Comparison of ENCODE assay signal across 2 cellular contexts in the genomic region with DNA sequence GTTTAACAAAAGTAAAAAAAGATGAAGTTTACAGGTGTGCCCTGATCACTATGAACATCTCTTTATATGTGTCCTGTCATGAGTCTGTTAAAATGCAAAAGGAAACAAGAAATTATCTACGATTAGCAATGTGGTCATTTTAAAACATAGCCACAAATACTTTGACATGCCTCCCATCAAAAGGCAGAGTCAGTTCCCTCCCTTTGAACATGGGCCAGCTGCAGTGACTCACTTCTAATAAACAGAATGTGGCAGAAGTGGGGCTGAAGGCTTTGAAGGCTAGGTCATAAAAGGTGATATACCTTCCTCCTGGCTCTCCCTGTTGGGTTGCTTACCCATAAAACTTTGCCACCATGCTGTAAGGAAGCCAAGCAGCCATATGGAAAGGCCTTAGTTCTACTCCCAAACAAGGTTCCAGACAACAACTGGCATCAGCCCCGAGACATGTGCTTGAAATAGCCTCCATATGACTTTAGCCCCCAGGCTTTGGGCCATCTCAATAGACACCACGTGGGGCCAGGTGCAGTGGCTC.
TF ChIP-seq lines count a peak whose summit lies in the region.
"Not testable (repeated sequence)": the region's sequence is repeated elsewhere in the genome, so short reads cannot be mapped to it uniquely, and the experiment has no call there.

No MANE protein-coding gene starts in this region.

TF ChIP-seq in IMR-90, 13 proteins besides CTCF, POLR2A, EP300 and RAD21:
- TF ChIP-seq FOS (IDR thresholded peaks at IDR 0.05; ENCODE audit: low read depth, low read length), result 0 out of 2 replicates have a peak, but pooled peaks have one; percentile 16

TF ChIP-seq in K562, 482 proteins besides CTCF, POLR2A, EP300 and RAD21:
- 0 out of 2 replicates have a peak, but pooled peaks have one; percentile 10 for TF ChIP-seq ATF3 (IDR thresholded peaks at IDR 0.05)
- not testable (repeated sequence) for TF ChIP-seq ATF3 (CRISPR knock-in tag; conservative IDR thresholded peaks at IDR 0.05); PBX2 (CRISPR knock-in tag; IDR thresholded peaks at IDR 0.05; ENCODE audit: low read depth); JUND (tag; IDR thresholded peaks at IDR 0.05; ENCODE audit: borderline replicate concordance, low read depth, low read length)
- peak; percentile 79 for TF ChIP-seq MAX (CRISPR knock-in tag; IDR thresholded peaks at IDR 0.05)
- TF ChIP-seq FOSL1 (tag; conservative IDR thresholded peaks at IDR 0.05), result peak; percentile 43; the same call in 1 of the 2 replicates
- 0 out of 2 replicates have a peak, but pooled peaks have one; percentile 23 for TF ChIP-seq EHMT2 (IDR thresholded peaks at IDR 0.05)
- TF ChIP-seq L3MBTL2 (IDR thresholded peaks at IDR 0.05), result peak; percentile 49; the same call in 1 of the 2 replicates
- TF ChIP-seq, protein P1, sequence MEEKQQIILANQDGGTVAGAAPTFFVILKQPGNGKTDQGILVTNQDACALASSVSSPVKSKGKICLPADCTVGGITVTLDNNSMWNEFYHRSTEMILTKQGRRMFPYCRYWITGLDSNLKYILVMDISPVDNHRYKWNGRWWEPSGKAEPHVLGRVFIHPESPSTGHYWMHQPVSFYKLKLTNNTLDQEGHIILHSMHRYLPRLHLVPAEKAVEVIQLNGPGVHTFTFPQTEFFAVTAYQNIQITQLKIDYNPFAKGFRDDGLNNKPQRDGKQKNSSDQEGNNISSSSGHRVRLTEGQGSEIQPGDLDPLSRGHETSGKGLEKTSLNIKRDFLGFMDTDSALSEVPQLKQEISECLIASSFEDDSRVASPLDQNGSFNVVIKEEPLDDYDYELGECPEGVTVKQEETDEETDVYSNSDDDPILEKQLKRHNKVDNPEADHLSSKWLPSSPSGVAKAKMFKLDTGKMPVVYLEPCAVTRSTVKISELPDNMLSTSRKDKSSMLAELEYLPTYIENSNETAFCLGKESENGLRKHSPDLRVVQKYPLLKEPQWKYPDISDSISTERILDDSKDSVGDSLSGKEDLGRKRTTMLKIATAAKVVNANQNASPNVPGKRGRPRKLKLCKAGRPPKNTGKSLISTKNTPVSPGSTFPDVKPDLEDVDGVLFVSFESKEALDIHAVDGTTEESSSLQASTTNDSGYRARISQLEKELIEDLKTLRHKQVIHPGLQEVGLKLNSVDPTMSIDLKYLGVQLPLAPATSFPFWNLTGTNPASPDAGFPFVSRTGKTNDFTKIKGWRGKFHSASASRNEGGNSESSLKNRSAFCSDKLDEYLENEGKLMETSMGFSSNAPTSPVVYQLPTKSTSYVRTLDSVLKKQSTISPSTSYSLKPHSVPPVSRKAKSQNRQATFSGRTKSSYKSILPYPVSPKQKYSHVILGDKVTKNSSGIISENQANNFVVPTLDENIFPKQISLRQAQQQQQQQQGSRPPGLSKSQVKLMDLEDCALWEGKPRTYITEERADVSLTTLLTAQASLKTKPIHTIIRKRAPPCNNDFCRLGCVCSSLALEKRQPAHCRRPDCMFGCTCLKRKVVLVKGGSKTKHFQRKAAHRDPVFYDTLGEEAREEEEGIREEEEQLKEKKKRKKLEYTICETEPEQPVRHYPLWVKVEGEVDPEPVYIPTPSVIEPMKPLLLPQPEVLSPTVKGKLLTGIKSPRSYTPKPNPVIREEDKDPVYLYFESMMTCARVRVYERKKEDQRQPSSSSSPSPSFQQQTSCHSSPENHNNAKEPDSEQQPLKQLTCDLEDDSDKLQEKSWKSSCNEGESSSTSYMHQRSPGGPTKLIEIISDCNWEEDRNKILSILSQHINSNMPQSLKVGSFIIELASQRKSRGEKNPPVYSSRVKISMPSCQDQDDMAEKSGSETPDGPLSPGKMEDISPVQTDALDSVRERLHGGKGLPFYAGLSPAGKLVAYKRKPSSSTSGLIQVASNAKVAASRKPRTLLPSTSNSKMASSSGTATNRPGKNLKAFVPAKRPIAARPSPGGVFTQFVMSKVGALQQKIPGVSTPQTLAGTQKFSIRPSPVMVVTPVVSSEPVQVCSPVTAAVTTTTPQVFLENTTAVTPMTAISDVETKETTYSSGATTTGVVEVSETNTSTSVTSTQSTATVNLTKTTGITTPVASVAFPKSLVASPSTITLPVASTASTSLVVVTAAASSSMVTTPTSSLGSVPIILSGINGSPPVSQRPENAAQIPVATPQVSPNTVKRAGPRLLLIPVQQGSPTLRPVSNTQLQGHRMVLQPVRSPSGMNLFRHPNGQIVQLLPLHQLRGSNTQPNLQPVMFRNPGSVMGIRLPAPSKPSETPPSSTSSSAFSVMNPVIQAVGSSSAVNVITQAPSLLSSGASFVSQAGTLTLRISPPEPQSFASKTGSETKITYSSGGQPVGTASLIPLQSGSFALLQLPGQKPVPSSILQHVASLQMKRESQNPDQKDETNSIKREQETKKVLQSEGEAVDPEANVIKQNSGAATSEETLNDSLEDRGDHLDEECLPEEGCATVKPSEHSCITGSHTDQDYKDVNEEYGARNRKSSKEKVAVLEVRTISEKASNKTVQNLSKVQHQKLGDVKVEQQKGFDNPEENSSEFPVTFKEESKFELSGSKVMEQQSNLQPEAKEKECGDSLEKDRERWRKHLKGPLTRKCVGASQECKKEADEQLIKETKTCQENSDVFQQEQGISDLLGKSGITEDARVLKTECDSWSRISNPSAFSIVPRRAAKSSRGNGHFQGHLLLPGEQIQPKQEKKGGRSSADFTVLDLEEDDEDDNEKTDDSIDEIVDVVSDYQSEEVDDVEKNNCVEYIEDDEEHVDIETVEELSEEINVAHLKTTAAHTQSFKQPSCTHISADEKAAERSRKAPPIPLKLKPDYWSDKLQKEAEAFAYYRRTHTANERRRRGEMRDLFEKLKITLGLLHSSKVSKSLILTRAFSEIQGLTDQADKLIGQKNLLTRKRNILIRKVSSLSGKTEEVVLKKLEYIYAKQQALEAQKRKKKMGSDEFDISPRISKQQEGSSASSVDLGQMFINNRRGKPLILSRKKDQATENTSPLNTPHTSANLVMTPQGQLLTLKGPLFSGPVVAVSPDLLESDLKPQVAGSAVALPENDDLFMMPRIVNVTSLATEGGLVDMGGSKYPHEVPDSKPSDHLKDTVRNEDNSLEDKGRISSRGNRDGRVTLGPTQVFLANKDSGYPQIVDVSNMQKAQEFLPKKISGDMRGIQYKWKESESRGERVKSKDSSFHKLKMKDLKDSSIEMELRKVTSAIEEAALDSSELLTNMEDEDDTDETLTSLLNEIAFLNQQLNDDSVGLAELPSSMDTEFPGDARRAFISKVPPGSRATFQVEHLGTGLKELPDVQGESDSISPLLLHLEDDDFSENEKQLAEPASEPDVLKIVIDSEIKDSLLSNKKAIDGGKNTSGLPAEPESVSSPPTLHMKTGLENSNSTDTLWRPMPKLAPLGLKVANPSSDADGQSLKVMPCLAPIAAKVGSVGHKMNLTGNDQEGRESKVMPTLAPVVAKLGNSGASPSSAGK (IDR thresholded peaks at IDR 0.05), result peak; percentile 67
- TF ChIP-seq PBX2 (tag; conservative IDR thresholded peaks at IDR 0.05; ENCODE audit: low read depth), result 0 out of 2 replicates have a peak, but pooled peaks have one; percentile 5
- TF ChIP-seq ZNF592 (IDR thresholded peaks at IDR 0.05), result peak; percentile 68; the same call in 1 of the 2 replicates
- peak; percentile 48 for TF ChIP-seq NFIC (IDR thresholded peaks at IDR 0.05)
- peak; percentile 40; the same call in 1 of the 2 replicates for TF ChIP-seq PKNOX1 (IDR thresholded peaks at IDR 0.05)
- TF ChIP-seq JUND (IDR thresholded peaks at IDR 0.05; ENCODE audit: borderline replicate concordance, low read depth, low read length), result peak; percentile 30; the same call in 1 of the 2 replicates
- peak in 1 of 2 experiments; percentile 22 for TF ChIP-seq E2F6 (IDR thresholded peaks at IDR 0.05; ENCODE audit: borderline replicate concordance in 1 of 2, extremely low read depth in 1 of 2, insufficient read depth in 1 of 2, insufficient read length in 1 of 2, low read depth in 1 of 2, low read length in 1 of 2, poor library complexity in 1 of 2, severe bottlenecking in 1 of 2)
